Comparison of ENCODE assay signal across 20 cellular contexts in genomic region chr11:27248430-27249207, GRCh38.
DNase-seq lines count a peak whose midpoint lies in the region; ATAC-seq and TF ChIP-seq lines count a peak whose summit lies in the region.
"Had no signal": no experiment of that assay in that cellular context is flagged by ENCODE, and none has a peak within 500 bp of the region (broad histone marks: within the 10 kb centered on the region; RNA-seq: fewer than 3 reads in every experiment).

No MANE protein-coding gene starts in this region.

- H3K27ac ChIP-seq in GM23248 (0 out of 2 replicates have a peak overlapping the region, but pooled peaks have one; percentile 17), right atrium auricular region (peak overlapping the region; percentile 42 to 50)
- H3K27ac ChIP-seq: lower lobe of right lung, prostate gland had no signal

- H3K4me3 ChIP-seq in GM23248 (no peak overlapping the region), right atrium auricular region (no peak overlapping the region), neuron (ENCODE audit: low read length) (no peak overlapping the region)
- H3K4me3 ChIP-seq: lower lobe of right lung, prostate gland had no signal

- H3F3A ChIP-seq in GM23248 (ENCODE audit: insufficient read depth), result peaks cover 6% of the 10 kb centered on the region

- H3K4me1 ChIP-seq in GM23248 (ENCODE audit: insufficient read depth) (peaks cover 8% of the 10 kb centered on the region), right atrium auricular region (peaks cover 0 to 14% of the 10 kb centered on the region in 2 donors), neuron (ENCODE audit: insufficient read depth, low read length) (peaks cover 7% of the 10 kb centered on the region)
- H3K4me1 ChIP-seq: lower lobe of right lung, prostate gland had no signal

- in situ Hi-C loops in GM23248 (cut with MboI), result no loop called here

- peak overlapping the region; percentile 32; the same call in 1 of the 2 replicates for H3K9ac ChIP-seq in GM23248

- no peak overlapping the region for H3K4me3 Mint-ChIP-seq in natural killer cell treated with Interleukin-12 subunit alpha and Interleukin-12 subunit beta and Interleukin-15 and Interleukin-18, amount 100 ng/mL, for 72 hours
- H3K4me3 Mint-ChIP-seq in stimulated activated naive B cell treated with anti-CD40 and anti-IgM and Interleukin-4, amounts not matched to agents 10 μg/mL and 1 μg/mL and 100 μg/mL, for 72 hours, result no peak overlapping the region
- H3K4me3 Mint-ChIP-seq: activated CD4-positive, alpha-beta T cell treated with anti-CD3 and anti-CD28 coated beads, Interleukin-2, amount 10 ng/mL, durations not matched to agents 24 days and 14 days; CD14-positive monocyte; naive B cell had no signal

- H3K79me2 ChIP-seq in GM23248 (ENCODE audit: insufficient read depth), result no peaks in the 10 kb centered on the region

- H3K4me2 ChIP-seq in GM23248 (ENCODE audit: unreplicated experiment), result no peak overlapping the region

- H3K27me3 ChIP-seq in GM23248 (replicated peaks; ENCODE audit: insufficient read depth) (no peaks in the 10 kb centered on the region), right atrium auricular region (no peaks in the 10 kb centered on the region), neuron (ENCODE audit: insufficient read depth, low read length) (no peaks in the 10 kb centered on the region)

- DNase-seq in GM23248 (peak; percentile 23), astrocyte of the hippocampus (ENCODE audit: low read depth, low spot score) (peak; percentile 62), right atrium auricular region (ENCODE audit: low spot score) (no peak)
- no peak for DNase-seq in activated effector memory CD4-positive, alpha-beta T cell treated with anti-CD3 and anti-CD28 coated beads, Interleukin-2, amount 50 U/mL, for 16 hours
- DNase-seq in natural killer cell treated with Interleukin-12 subunit alpha and Interleukin-12 subunit beta and Interleukin-15 and Interleukin-18, amount 100 ng/mL, for 72 hours (ENCODE audit: low spot score), result no peak
- no peak for DNase-seq in stimulated activated naive B cell treated with anti-CD40 and anti-IgM and Interleukin-4, amounts not matched to agents 10 μg/mL and 1 μg/mL and 100 μg/mL, for 72 hours
- DNase-seq: ACHN; activated CD4-positive, alpha-beta T cell treated with anti-CD3 and anti-CD28 coated beads, Interleukin-2, amount 10 ng/mL, durations not matched to agents 24 days and 14 days; activated effector memory CD4-positive, alpha-beta T cell treated with Interleukin-2 at 50 U/mL for 16 hours; central memory CD4-positive, alpha-beta T cell; Karpas-422; lower lobe of right lung; naive B cell; NCI-H1048; NCI-H2029 treated with DMSO at 0.1 percent for 48 hours; stimulated activated CD4-positive, alpha-beta T cell treated with anti-CD3 and anti-CD28 coated beads, Interleukin-12 subunit alpha, Interleukin-12 subunit beta, amount 100 ng/mL, for 4 hours had no signal

- peaks cover 0 to 5% of the 10 kb centered on the region in 2 donors for H3K27me3 Mint-ChIP-seq in natural killer cell treated with Interleukin-12 subunit alpha and Interleukin-12 subunit beta and Interleukin-15 and Interleukin-18, amount 100 ng/mL, for 72 hours
- no peaks in the 10 kb centered on the region for H3K27me3 Mint-ChIP-seq in stimulated activated naive B cell treated with anti-CD40 and anti-IgM and Interleukin-4, amounts not matched to agents 10 μg/mL and 1 μg/mL and 100 μg/mL, for 72 hours
- H3K27me3 Mint-ChIP-seq: activated CD4-positive, alpha-beta T cell treated with anti-CD3 and anti-CD28 coated beads, Interleukin-2, amount 10 ng/mL, durations not matched to agents 24 days and 14 days had no signal

- H3K9me3 Mint-ChIP-seq in natural killer cell treated with Interleukin-12 subunit alpha and Interleukin-12 subunit beta and Interleukin-15 and Interleukin-18, amount 100 ng/mL, for 72 hours, result peaks cover 3% of the 10 kb centered on the region
- no peaks in the 10 kb centered on the region for H3K9me3 Mint-ChIP-seq in stimulated activated naive B cell treated with anti-CD40 and anti-IgM and Interleukin-4, amounts not matched to agents 10 μg/mL and 1 μg/mL and 100 μg/mL, for 72 hours
- H3K9me3 Mint-ChIP-seq: activated CD4-positive, alpha-beta T cell treated with anti-CD3 and anti-CD28 coated beads, Interleukin-2, amount 10 ng/mL, durations not matched to agents 24 days and 14 days had no signal

- H4K20me1 ChIP-seq in GM23248 (ENCODE audit: insufficient read depth), result no peaks in the 10 kb centered on the region

- H3K36me3 Mint-ChIP-seq in natural killer cell treated with Interleukin-12 subunit alpha and Interleukin-12 subunit beta and Interleukin-15 and Interleukin-18, amount 100 ng/mL, for 72 hours, result no peaks in the 10 kb centered on the region
- H3K36me3 Mint-ChIP-seq in stimulated activated naive B cell treated with anti-CD40 and anti-IgM and Interleukin-4, amounts not matched to agents 10 μg/mL and 1 μg/mL and 100 μg/mL, for 72 hours, result no peaks in the 10 kb centered on the region
- H3K36me3 Mint-ChIP-seq: CD14-positive monocyte, naive B cell had no signal

- no peak overlapping the region for H3K27ac Mint-ChIP-seq in natural killer cell treated with Interleukin-12 subunit alpha and Interleukin-12 subunit beta and Interleukin-15 and Interleukin-18, amount 100 ng/mL, for 72 hours
- H3K27ac Mint-ChIP-seq in stimulated activated naive B cell treated with anti-CD40 and anti-IgM and Interleukin-4, amounts not matched to agents 10 μg/mL and 1 μg/mL and 100 μg/mL, for 72 hours, result no peak overlapping the region
- H3K27ac Mint-ChIP-seq: activated CD4-positive, alpha-beta T cell treated with anti-CD3 and anti-CD28 coated beads, Interleukin-2, amount 10 ng/mL, durations not matched to agents 24 days and 14 days; CD14-positive monocyte; naive B cell had no signal

- no peaks in the 10 kb centered on the region; the same call in 1 of the 2 replicates for H3K9me2 ChIP-seq in GM23248 (ENCODE audit: insufficient read depth)

- H3K36me3 ChIP-seq in GM23248 (ENCODE audit: low read depth), result no peaks in the 10 kb centered on the region
- H3K36me3 ChIP-seq in right atrium auricular region, result no peaks in the 10 kb centered on the region
- no peaks in the 10 kb centered on the region for H3K36me3 ChIP-seq in neuron (ENCODE audit: insufficient read depth, low read length)
- H3K36me3 ChIP-seq: lower lobe of right lung, prostate gland had no signal

- H2AFZ ChIP-seq in GM23248 (peak overlapping the region; percentile 71), neuron (ENCODE audit: low read depth, low read length) (peak overlapping the region; percentile 66)

- no peak for TF ChIP-seq CTCF in right atrium auricular region (IDR thresholded peaks at IDR 0.05)

- 43 to 47% methylated on average over 12 of the region's 12 CpGs for WGBS in GM23248 (ENCODE audit: low coverage in 1 of 2, low lambda C conversion rate in 2 of 2, missing lambda C conversion rate in 2 of 2), 2 experiments

- H3K4me1 Mint-ChIP-seq in natural killer cell treated with Interleukin-12 subunit alpha and Interleukin-12 subunit beta and Interleukin-15 and Interleukin-18, amount 100 ng/mL, for 72 hours (ENCODE audit: low read depth in 2 of 2), result no peaks in the 10 kb centered on the region
- H3K4me1 Mint-ChIP-seq in stimulated activated naive B cell treated with anti-CD40 and anti-IgM and Interleukin-4, amounts not matched to agents 10 μg/mL and 1 μg/mL and 100 μg/mL, for 72 hours, result no peaks in the 10 kb centered on the region
- H3K4me1 Mint-ChIP-seq: activated CD4-positive, alpha-beta T cell treated with anti-CD3 and anti-CD28 coated beads, Interleukin-2, amount 10 ng/mL, durations not matched to agents 24 days and 14 days; CD14-positive monocyte; naive B cell had no signal

- no peak for ATAC-seq in natural killer cell treated with Interleukin-12 subunit alpha and Interleukin-12 subunit beta and Interleukin-15 and Interleukin-18, amount 100 ng/mL, for 72 hours
- ATAC-seq in stimulated activated naive B cell treated with anti-CD40 and anti-IgM and Interleukin-4, amounts not matched to agents 10 μg/mL and 1 μg/mL and 100 μg/mL, for 72 hours (replicated peaks), result no peak
- ATAC-seq in GM18868 (IDR thresholded peaks at IDR 0.05; ENCODE audit: unreplicated experiment), result no peak
- ATAC-seq: lower lobe of right lung had no signal

- H3K9me3 ChIP-seq in GM23248 (ENCODE audit: low read depth), result no peaks in the 10 kb centered on the region
- no peaks in the 10 kb centered on the region for H3K9me3 ChIP-seq in right atrium auricular region
- no peaks in the 10 kb centered on the region for H3K9me3 ChIP-seq in neuron (ENCODE audit: low read length)
- H3K9me3 ChIP-seq: lower lobe of right lung, prostate gland had no signal

Comparison
In these comparisons a context has a peak if more than half of its experiments do, and no peak if none do; other contexts are left out.
1. DNase-seq: peak in GM23248 (single experiment) and astrocyte of the hippocampus (single experiment); none in right atrium auricular region (single experiment), activated effector memory CD4-positive, alpha-beta T cell treated with anti-CD3 and anti-CD28 coated beads, Interleukin-2, amount 50 U/mL, for 16 hours (single experiment), natural killer cell treated with Interleukin-12 subunit alpha and Interleukin-12 subunit beta and Interleukin-15 and Interleukin-18, amount 100 ng/mL, for 72 hours (single experiment) and stimulated activated naive B cell treated with anti-CD40 and anti-IgM and Interleukin-4, amounts not matched to agents 10 μg/mL and 1 μg/mL and 100 μg/mL, for 72 hours (single experiment).